Comparison of ENCODE assay signal across 1 cellular context in the genomic region with DNA sequence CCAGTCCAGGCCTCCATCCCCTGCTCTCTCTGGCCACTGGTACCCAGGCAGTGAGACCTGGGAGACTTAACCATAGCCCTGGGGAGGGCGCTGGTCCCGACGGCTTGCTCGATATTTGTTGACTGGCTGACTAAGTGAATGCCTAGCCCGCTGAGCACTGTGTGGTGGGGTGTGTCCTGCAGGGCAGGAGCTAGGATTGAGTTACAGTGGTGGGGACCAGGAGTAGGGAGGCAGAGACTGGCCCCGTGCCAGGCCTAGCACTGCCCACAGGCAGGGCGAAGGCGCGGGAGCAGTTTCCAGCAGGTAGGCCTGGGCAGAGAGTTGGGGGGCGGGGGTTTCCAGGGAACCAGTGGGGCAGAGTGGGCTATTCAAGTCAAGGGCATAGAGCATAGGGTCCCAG.
A peak's percentile ranks its signal among the peaks of the same experiment; 100 is the strongest.
TF ChIP-seq lines count a peak whose summit lies in the region.

Gene VILL (plus strand): TSS at position 260 of the 400 bp plus-strand sequence. CDS start 2,887 bp downstream, outside the sequence.

TF ChIP-seq in HepG2, 621 proteins besides CTCF, POLR2A, EP300 and RAD21:
- TF ChIP-seq PRDM4 (CRISPR knock-in tag; IDR thresholded peaks at IDR 0.05; ENCODE audit: borderline replicate concordance) = no peak
- 0 out of 2 replicates have a peak, but pooled peaks have one; percentile 48 for TF ChIP-seq HNRNPL (IDR thresholded peaks at IDR 0.05; ENCODE audit: low read depth, low read length)
- TF ChIP-seq, protein P1, sequence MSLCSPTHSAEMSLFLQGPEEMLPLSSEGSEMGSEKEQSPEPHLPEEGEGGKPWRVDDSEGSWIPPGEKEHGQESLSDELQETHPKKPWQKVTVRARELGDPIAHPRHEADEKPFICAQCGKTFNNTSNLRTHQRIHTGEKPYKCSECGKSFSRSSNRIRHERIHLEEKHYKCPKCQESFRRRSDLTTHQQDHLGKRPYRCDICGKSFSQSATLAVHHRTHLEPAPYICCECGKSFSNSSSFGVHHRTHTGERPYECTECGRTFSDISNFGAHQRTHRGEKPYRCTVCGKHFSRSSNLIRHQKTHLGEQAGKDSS (CRISPR knock-in tag; IDR thresholded peaks at IDR 0.05; ENCODE audit: borderline replicate concordance, low read depth) = 0 out of 2 replicates have a peak, but pooled peaks have one; percentile 71
- TF ChIP-seq STAG1 (CRISPR knock-in tag; IDR thresholded peaks at IDR 0.05) = no peak
- TF ChIP-seq ZNF3 (CRISPR knock-in tag; IDR thresholded peaks at IDR 0.05) = peak; percentile 84; the same call in 1 of the 2 replicates
